ENCODE assay signal across 16 cellular contexts in the genomic region with DNA sequence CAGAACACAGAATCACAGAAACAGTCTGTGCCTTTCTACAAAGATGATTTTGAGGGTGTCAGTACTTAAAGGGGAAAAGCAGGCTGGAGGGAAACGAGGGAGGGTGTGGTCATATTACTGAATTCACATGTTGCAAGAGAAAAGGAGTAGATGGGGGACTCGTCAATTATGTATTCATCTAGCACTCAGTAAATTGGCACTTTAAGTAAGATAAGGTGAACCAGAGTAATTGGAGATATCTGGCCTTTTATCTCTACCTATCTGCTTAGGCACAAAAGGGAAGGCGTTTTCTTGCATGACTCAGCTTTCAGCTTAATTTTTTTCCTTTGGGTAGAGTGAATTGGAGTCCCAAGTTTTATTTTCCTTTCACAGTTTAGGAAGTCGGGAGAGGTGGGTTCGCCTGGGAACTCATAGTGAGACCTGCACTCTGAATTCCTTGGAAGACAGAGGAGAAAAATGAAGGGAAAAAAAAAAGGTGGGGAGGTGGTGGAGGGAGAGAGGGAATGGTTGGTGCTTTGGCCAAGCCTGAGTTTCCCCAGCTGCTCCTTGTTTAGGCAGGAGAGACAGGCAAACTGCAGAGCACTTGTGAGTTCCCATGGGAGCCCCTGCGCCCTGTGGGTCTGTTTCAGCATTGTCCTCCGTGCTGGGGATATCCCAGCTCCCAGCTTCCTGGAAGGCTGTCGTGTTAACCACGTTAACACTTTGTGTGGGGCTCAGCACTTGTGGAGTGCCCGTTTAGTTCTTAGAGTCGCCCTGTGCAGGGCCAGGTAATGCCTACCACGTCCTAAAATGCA. TPM values are rescaled to one million over a fixed set of nuclear protein-coding genes. Genes with fewer than 3 reads are reported as not detected.
DNase-seq lines count a peak whose midpoint lies in the region; ATAC-seq and TF ChIP-seq lines count a peak whose summit lies in the region.
"Had no signal": no experiment of that assay in that cellular context is flagged by ENCODE, and none has a peak within 500 bp of the region (broad histone marks: within the 10 kb centered on the region; RNA-seq: fewer than 3 reads in every experiment).

No MANE protein-coding gene starts in this region.

- no peak overlapping the region for H3K18ac ChIP-seq in IMR-90 (ENCODE audit: low read depth, low read length)

- H3K27me3 ChIP-seq in IMR-90 (ENCODE audit: control insufficient read depth, insufficient read depth, low read length), result no peaks in the 10 kb centered on the region; the same call in 1 of the 2 replicates
- no peaks in the 10 kb centered on the region for H3K27me3 ChIP-seq in OCI-LY3 (ENCODE audit: low read depth, low read length)
- no peaks in the 10 kb centered on the region for H3K27me3 ChIP-seq in brain microvascular endothelial cell (replicated peaks)

- H2BK20ac ChIP-seq in IMR-90 (ENCODE audit: low read depth, low read length), result no peak overlapping the region; the same call in 1 of the 2 replicates

- H3K9me3 Mint-ChIP-seq in glutamatergic neuron (ENCODE audit: unreplicated experiment), result peaks cover 3% of the 10 kb centered on the region

- intact Hi-C loops in IMR-90 (cut with micrococcal nuclease), result loop anchor here (5.0 kb wide), 1 partner anchor 209 kb away; no protein-coding TSS in a partner anchor

- peaks cover 1% of the 10 kb centered on the region for H3K4me1 Mint-ChIP-seq in glutamatergic neuron (ENCODE audit: low read depth, unreplicated experiment)

- no peak overlapping the region for H3K4ac ChIP-seq in IMR-90 (ENCODE audit: low read depth, low read length)

- in situ Hi-C loops in IMR-90 (cut with MboI; ENCODE audit: low sequenced_read_pairs) (no loop called here), brain microvascular endothelial cell (cut with HindIII; ENCODE audit: low pct_ligation_motif_present, low sequenced_read_pairs) (no loop called here)

- no peak overlapping the region for H4K91ac ChIP-seq in IMR-90 (ENCODE audit: insufficient read depth, low read depth, low read length)

- H3K27ac Mint-ChIP-seq in glutamatergic neuron (ENCODE audit: unreplicated experiment), result no peak overlapping the region

- DNase-seq in DMS 273 (lab: John Stamatoyannopoulos, UW; ENCODE audit: unreplicated experiment) (peak; percentile 38), DMS 273 treated with DMSO at 0.1 percent for 48 hours (lab: John Stamatoyannopoulos, UW) (no peak), IMR-90 (no peak), glutamatergic neuron (no peak), GM19238 (ENCODE audit: insufficient read length, low spot score) (no peak), NCI-H1930 (lab: John Stamatoyannopoulos, UW) (no peak), brain microvascular endothelial cell (no peak)
- DNase-seq: activated CD4-positive, alpha-beta T cell treated with anti-CD3 and anti-CD28 coated beads for 48 hours; activated effector memory CD4-positive, alpha-beta T cell treated with Interleukin-2 at 50 U/mL for 16 hours; KBM-7; NCI-H2227 treated with DMSO at 0.1 percent for 48 hours; occipital lobe; transverse colon had no signal

- no peak overlapping the region for H2BK15ac ChIP-seq in IMR-90 (ENCODE audit: low read depth, low read length)

- H3K36me3 ChIP-seq in IMR-90 (ENCODE audit: control insufficient read depth, insufficient read depth, low read length), result no peaks in the 10 kb centered on the region
- H3K36me3 ChIP-seq in OCI-LY3 (replicated peaks; ENCODE audit: low read depth, low read length), result no peaks in the 10 kb centered on the region
- no peaks in the 10 kb centered on the region for H3K36me3 ChIP-seq in brain microvascular endothelial cell (replicated peaks)
- H3K36me3 ChIP-seq: transverse colon had no signal

- POLR2A ChIA-PET in IMR-90 (lab: Charles Lee; ENCODE audit: unreplicated experiment), result no interaction called here

- H3K4me2 ChIP-seq in IMR-90 (ENCODE audit: low read depth, low read length), result no peak overlapping the region
- peak overlapping the region; percentile 36 for H3K4me2 ChIP-seq in OCI-LY3 (ENCODE audit: low read length)

- H2BK5ac ChIP-seq in IMR-90 (ENCODE audit: low read depth, low read length, poor library complexity, severe bottlenecking), result no peak overlapping the region

- dilution Hi-C loops in IMR-90 (cut with HindIII; ENCODE audit: low sequenced_read_pairs, unreplicated experiment), result no loop called here

- no peak overlapping the region for H2AK9ac ChIP-seq in IMR-90 (replicated peaks; ENCODE audit: low read depth, low read length, poor library complexity)

- no peak overlapping the region for H3K23ac ChIP-seq in IMR-90 (ENCODE audit: low read depth, low read length)

- H3K9ac ChIP-seq in IMR-90 (ENCODE audit: low read depth, low read length) (no peak overlapping the region), OCI-LY3 (ENCODE audit: low read length) (peak overlapping the region; percentile 42)

- no TSS peak for BruUV-seq in IMR-90 (replicated peaks; lab: Mats Ljungman, UMichigan)

- no peak overlapping the region for H2BK120ac ChIP-seq in IMR-90 (ENCODE audit: low read depth, low read length)

- H4K20me1 ChIP-seq in IMR-90 (ENCODE audit: insufficient read depth, low read length) (no peaks in the 10 kb centered on the region), OCI-LY3 (ENCODE audit: insufficient read depth, low read length) (no peaks in the 10 kb centered on the region)

- no peaks in the 10 kb centered on the region for H3K9me3 ChIP-seq in IMR-90 (ENCODE audit: control insufficient read depth, insufficient read depth, low read length)
- H3K9me3 ChIP-seq in OCI-LY3 (ENCODE audit: insufficient read depth, low read length), result no peaks in the 10 kb centered on the region
- H3K9me3 ChIP-seq: transverse colon had no signal

- no peak overlapping the region for H3K14ac ChIP-seq in IMR-90 (replicated peaks; ENCODE audit: low read depth, low read length)

- no peak overlapping the region for H4K8ac ChIP-seq in IMR-90 (ENCODE audit: low read depth in 2 of 2, low read length in 2 of 2)

- TF ChIP-seq RAD21 in IMR-90 (IDR thresholded peaks at IDR 0.05; ENCODE audit: low read length), result no peak

- 63% methylated on average over 2 of the region's 12 CpGs; no CpG with 5 or more reads in 1 of the 2 experiments for WGBS in IMR-90 (ENCODE audit: extremely low coverage in 2 of 2, insufficient read length in 1 of 2), 2 experiments

- no peak for TF ChIP-seq POLR2A in IMR-90 (IDR thresholded peaks at IDR 0.05; ENCODE audit: low read depth, low read length)

- peaks cover 7% of the 10 kb centered on the region for H3K9me1 ChIP-seq in IMR-90 (ENCODE audit: insufficient read depth, low read length)

- H4K5ac ChIP-seq in IMR-90 (ENCODE audit: low read depth, low read length), result no peak overlapping the region

- TF ChIP-seq CTCF in IMR-90 (conservative IDR thresholded peaks at IDR 0.05; ENCODE audit: low read depth, low read length) (no peak), OCI-LY3 (IDR thresholded peaks at IDR 0.05; ENCODE audit: low read depth, low read length) (no peak), glutamatergic neuron (IDR thresholded peaks at IDR 0.05; ENCODE audit: partially characterized antibody, unreplicated experiment) (no peak), brain microvascular endothelial cell (IDR thresholded peaks at IDR 0.05; ENCODE audit: low read depth, low read length, missing control alignments) (no peak)

- no peak overlapping the region for H2AK5ac ChIP-seq in IMR-90 (ENCODE audit: low read depth, low read length)

- H3K79me2 ChIP-seq in OCI-LY3 (ENCODE audit: low read length), result no peaks in the 10 kb centered on the region

- peak overlapping the region; percentile 63 for H2AFZ ChIP-seq in IMR-90 (replicated peaks; ENCODE audit: low read length, poor library complexity)
- H2AFZ ChIP-seq in OCI-LY3 (ENCODE audit: low read depth, low read length), result peak overlapping the region; percentile 80

- H3K4me3 ChIP-seq in IMR-90 (ENCODE audit: insufficient read depth, low read depth, low read length) (no peak overlapping the region), OCI-LY3 (ENCODE audit: low read length) (peak overlapping the region; percentile 1; the same call in 1 of the 2 replicates), brain microvascular endothelial cell (ENCODE audit: low read depth, low read length) (no peak overlapping the region)
- H3K4me3 ChIP-seq: transverse colon had no signal

- no peaks in the 10 kb centered on the region for H3K79me1 ChIP-seq in IMR-90 (ENCODE audit: low read depth in 1 of 2, low read length in 2 of 2)

- no peak overlapping the region for H3K56ac ChIP-seq in IMR-90 (ENCODE audit: extremely low read depth, insufficient read depth, low read length)

- no peak for ATAC-seq in IMR-90 (ENCODE audit: low read depth)

- H3K4me3 Mint-ChIP-seq in glutamatergic neuron (ENCODE audit: unreplicated experiment), result peak overlapping the region; percentile 8

- H3K4me1 ChIP-seq in IMR-90 (ENCODE audit: control insufficient read depth, insufficient read depth, low read length) (peaks cover 4% of the 10 kb centered on the region), OCI-LY3 (ENCODE audit: low read length) (peaks cover 58% of the 10 kb centered on the region)

- CTCF ChIA-PET in IMR-90 (lab: Yijun Ruan, JAX), result no interaction called here

- H3K27ac ChIP-seq in IMR-90 (ENCODE audit: insufficient read depth, low read length) (no peak overlapping the region), OCI-LY3 (ENCODE audit: low read length) (peak overlapping the region; percentile 28), brain microvascular endothelial cell (no peak overlapping the region)
- H3K27ac ChIP-seq: 22Rv1, transverse colon had no signal

- no peaks in the 10 kb centered on the region for H3K27me3 Mint-ChIP-seq in glutamatergic neuron (ENCODE audit: unreplicated experiment)

- H3K36me3 Mint-ChIP-seq in glutamatergic neuron (ENCODE audit: unreplicated experiment), result no peaks in the 10 kb centered on the region

TF ChIP-seq in IMR-90, 13 proteins besides CTCF, POLR2A, EP300 and RAD21:
- TF ChIP-seq BHLHE40 (IDR thresholded peaks at IDR 0.05; ENCODE audit: low read depth, low read length), result no peak
- TF ChIP-seq MAZ (IDR thresholded peaks at IDR 0.05; ENCODE audit: borderline replicate concordance, low read depth, low read length), result no peak
- no peak for TF ChIP-seq MXI1 (IDR thresholded peaks at IDR 0.05; ENCODE audit: borderline replicate concordance, low read depth, low read length)

RNA-seq across cellular contexts. Expression of gene GTSF1L, which starts 19.7 kb away (rescaled TPM):
- total RNA-seq in IMR-90 (2012; rRNA removed), result not detected in 2 replicates
- polyA plus RNA-seq in IMR-90 (2012; rRNA removed), result not detected in 2 replicates
- not detected in 2 replicates for polyA plus RNA-seq in IMR-90 (2012; cell fraction: cytosol; rRNA removed)
- polyA plus RNA-seq in IMR-90 (2012; cell fraction: nucleus; rRNA removed; ENCODE audit: low replicate concordance), result not detected in 2 replicates
- not detected for total RNA-seq in glutamatergic neuron (ENCODE audit: unreplicated experiment)
- total RNA-seq: lower leg skin, occipital lobe, transverse colon had no signal
